1 cellular context compared by ENCODE assay signal in genomic region chr19:14081797-14082674, GRCh38.
TF ChIP-seq lines count a peak whose summit lies in the region.

No MANE protein-coding gene starts in this region.

TF ChIP-seq in SK-N-SH, 30 proteins besides CTCF, POLR2A, EP300 and RAD21:
- TF ChIP-seq EZH2phosphoT487 (IDR thresholded peaks at IDR 0.05; ENCODE audit: borderline replicate concordance, low read depth) = no peak
- TF ChIP-seq SIN3A (IDR thresholded peaks at IDR 0.05; ENCODE audit: borderline replicate concordance, low read depth, low read length) = no peak
- TF ChIP-seq CHD2 (IDR thresholded peaks at IDR 0.05; ENCODE audit: low read length, partially characterized antibody) = no peak
- TF ChIP-seq NRF1 (IDR thresholded peaks at IDR 0.05; ENCODE audit: low read depth, low read length) = no peak
- TF ChIP-seq JUND (IDR thresholded peaks at IDR 0.05) = no peak
- no peak for TF ChIP-seq RXRA (IDR thresholded peaks at IDR 0.05; ENCODE audit: borderline replicate concordance, low read depth)
- TF ChIP-seq POLR2AphosphoS5 (IDR thresholded peaks at IDR 0.05; ENCODE audit: low read depth, low read length) = no peak
- TF ChIP-seq TCF12 (IDR thresholded peaks at IDR 0.05) = no peak
- TF ChIP-seq USF2 (IDR thresholded peaks at IDR 0.05; ENCODE audit: borderline replicate concordance, low read depth, low read length) = no peak
- no peak for TF ChIP-seq GATA2 (CRISPR knock-in tag; IDR thresholded peaks at IDR 0.05)
- TF ChIP-seq RCOR1 (IDR thresholded peaks at IDR 0.05; ENCODE audit: low read length) = no peak
- no peak for TF ChIP-seq FOSL2 (IDR thresholded peaks at IDR 0.05; ENCODE audit: borderline replicate concordance, low read depth)
- TF ChIP-seq GABPA (IDR thresholded peaks at IDR 0.05; ENCODE audit: low read depth) = no peak
- no peak for TF ChIP-seq MXI1 (IDR thresholded peaks at IDR 0.05; ENCODE audit: low read depth, low read length)
- TF ChIP-seq IRF3 (IDR thresholded peaks at IDR 0.05; ENCODE audit: low read depth, low read length) = no peak
- TF ChIP-seq USF1 (IDR thresholded peaks at IDR 0.05; ENCODE audit: borderline replicate concordance, low read depth) = no peak
- no peak for TF ChIP-seq SMC3 (IDR thresholded peaks at IDR 0.05; ENCODE audit: low read depth, low read length)
- no peak for TF ChIP-seq RFX5 (IDR thresholded peaks at IDR 0.05; ENCODE audit: low read length)
